In genomic region chr21:37475186-37475868, GRCh38 we compare ENCODE assay signal across 14 cellular contexts.
DNase-seq lines count a peak whose midpoint lies in the region; ATAC-seq, FAIRE-seq and TF ChIP-seq lines count a peak whose summit lies in the region.
"Had no signal": no experiment of that assay in that cellular context is flagged by ENCODE, and none has a peak within 500 bp of the region (broad histone marks: within the 10 kb centered on the region; RNA-seq: fewer than 3 reads in every experiment).

No MANE protein-coding gene starts in this region.

- peak overlapping the region; percentile 34 for H3K27ac Mint-ChIP-seq in T-helper 2 cell treated with Interferon-gamma antibody and Interleukin-4, amounts not matched to agents 5 μg/mL and 100 μg/mL, for 36 hours
- H3K27ac Mint-ChIP-seq in stimulated activated effector memory CD8-positive, alpha-beta T cell treated with anti-CD3 and anti-CD28 coated beads, Interleukin-12 subunit alpha, Interleukin-12 subunit beta, amount 100 ng/mL, for 72 hours = peak overlapping the region; percentile 18

- intact Hi-C loops in Right ventricle myocardium superior (cut with DNase I) = no loop called here
- intact Hi-C loops in esophagus muscularis mucosa (cut with DNase I) = no loop called here

- no peaks in the 10 kb centered on the region for H3K27me3 ChIP-seq in right atrium auricular region
- H3K27me3 ChIP-seq in esophagus muscularis mucosa = no peaks in the 10 kb centered on the region
- H3K27me3 ChIP-seq: Peyer's patch had no signal

- H3K9me3 ChIP-seq in right atrium auricular region (no peaks in the 10 kb centered on the region), esophagus muscularis mucosa (no peaks in the 10 kb centered on the region)
- H3K9me3 ChIP-seq: Peyer's patch had no signal

- TF ChIP-seq CTCF in right atrium auricular region (IDR thresholded peaks at IDR 0.05) (no peak), esophagus muscularis mucosa (IDR thresholded peaks at IDR 0.05) (no peak)

- no peak overlapping the region for H3K4me3 Mint-ChIP-seq in T-helper 2 cell treated with Interferon-gamma antibody and Interleukin-4, amounts not matched to agents 5 μg/mL and 100 μg/mL, for 36 hours
- H3K4me3 Mint-ChIP-seq in stimulated activated effector memory CD8-positive, alpha-beta T cell treated with anti-CD3 and anti-CD28 coated beads, Interleukin-12 subunit alpha, Interleukin-12 subunit beta, amount 100 ng/mL, for 72 hours = no peak overlapping the region
- H3K4me3 Mint-ChIP-seq: activated T-cell treated with anti-CD3 and anti-CD28 coated beads, Interleukin-2, amount 50 U/mL, for 4 hours; endodermal cell had no signal

- TF ChIP-seq EP300 in esophagus muscularis mucosa (IDR thresholded peaks at IDR 0.05) = no peak

- peak overlapping the region in 1 of 2 donors; percentile 61 for H3K27ac ChIP-seq in right atrium auricular region
- no peak overlapping the region for H3K27ac ChIP-seq in esophagus muscularis mucosa (replicated peaks in 1 of 4)
- H3K27ac ChIP-seq: Peyer's patch had no signal

- peaks cover 22% of the 10 kb centered on the region for H3K36me3 Mint-ChIP-seq in T-helper 2 cell treated with Interferon-gamma antibody and Interleukin-4, amounts not matched to agents 5 μg/mL and 100 μg/mL, for 36 hours (ENCODE audit: low read depth)
- peaks cover 47% of the 10 kb centered on the region for H3K36me3 Mint-ChIP-seq in stimulated activated effector memory CD8-positive, alpha-beta T cell treated with anti-CD3 and anti-CD28 coated beads, Interleukin-12 subunit alpha, Interleukin-12 subunit beta, amount 100 ng/mL, for 72 hours

- H3K4me1 ChIP-seq in right atrium auricular region = peaks cover 0 to 36% of the 10 kb centered on the region in 2 donors
- peaks cover 36 to 83% (median 72%) of the 10 kb centered on the region in 4 donors for H3K4me1 ChIP-seq in esophagus muscularis mucosa

- peaks cover 15% of the 10 kb centered on the region for H3K36me3 ChIP-seq in right atrium auricular region
- H3K36me3 ChIP-seq in esophagus muscularis mucosa = peaks cover 0 to under 1% (median 0%) of the 10 kb centered on the region in 4 donors
- H3K36me3 ChIP-seq: Peyer's patch had no signal

- H3K9me3 Mint-ChIP-seq in T-helper 2 cell treated with Interferon-gamma antibody and Interleukin-4, amounts not matched to agents 5 μg/mL and 100 μg/mL, for 36 hours = no peaks in the 10 kb centered on the region
- H3K9me3 Mint-ChIP-seq in stimulated activated effector memory CD8-positive, alpha-beta T cell treated with anti-CD3 and anti-CD28 coated beads, Interleukin-12 subunit alpha, Interleukin-12 subunit beta, amount 100 ng/mL, for 72 hours = no peaks in the 10 kb centered on the region
- H3K9me3 Mint-ChIP-seq: activated T-cell treated with anti-CD3 and anti-CD28 coated beads, Interleukin-2, amount 50 U/mL, for 4 hours had no signal

- H3K4me3 ChIP-seq in right atrium auricular region (no peak overlapping the region), esophagus muscularis mucosa (no peak overlapping the region)
- H3K4me3 ChIP-seq: Peyer's patch had no signal

- no peak for DNase-seq in Right ventricle myocardium superior
- no peak for DNase-seq in right atrium auricular region (ENCODE audit: low spot score)
- no peak for DNase-seq in T-helper 2 cell treated with Interferon-gamma antibody and Interleukin-4, amounts not matched to agents 5 μg/mL and 100 μg/mL, for 36 hours (ENCODE audit: low spot score)
- DNase-seq in stimulated activated effector memory CD8-positive, alpha-beta T cell treated with anti-CD3 and anti-CD28 coated beads, Interleukin-12 subunit alpha, Interleukin-12 subunit beta, amount 100 ng/mL, for 72 hours (ENCODE audit: low spot score in 2 of 2) = no peak
- no peak for DNase-seq in RCC 7860 (ENCODE audit: low spot score)
- DNase-seq in globus pallidus (ENCODE audit: low spot score) = no peak
- no peak for DNase-seq in esophagus muscularis mucosa (ENCODE audit: extremely low spot score)
- DNase-seq: activated T-cell treated with anti-CD3 and anti-CD28 coated beads, Interleukin-2, amount 50 U/mL, for 4 hours; DND-41; endodermal cell; NCI-H345; Peyer's patch; stimulated activated CD4-positive, alpha-beta T cell treated with anti-CD3 and anti-CD28 coated beads, Interleukin-1b, Interleukin-23, amount 100 ng/mL, for 48 hours had no signal

- peaks cover 24% of the 10 kb centered on the region for H3K4me1 Mint-ChIP-seq in T-helper 2 cell treated with Interferon-gamma antibody and Interleukin-4, amounts not matched to agents 5 μg/mL and 100 μg/mL, for 36 hours (ENCODE audit: low read depth)
- H3K4me1 Mint-ChIP-seq in stimulated activated effector memory CD8-positive, alpha-beta T cell treated with anti-CD3 and anti-CD28 coated beads, Interleukin-12 subunit alpha, Interleukin-12 subunit beta, amount 100 ng/mL, for 72 hours = peaks cover 53% of the 10 kb centered on the region

- FAIRE-seq in islet of Langerhans (lab: Jason Lieb, UNC) = peak; percentile 53
- no peak for FAIRE-seq in RCC 7860 (lab: Jason Lieb, UNC)

- H3K27me3 Mint-ChIP-seq in T-helper 2 cell treated with Interferon-gamma antibody and Interleukin-4, amounts not matched to agents 5 μg/mL and 100 μg/mL, for 36 hours (ENCODE audit: low read depth) = no peaks in the 10 kb centered on the region

- no peak for TF ChIP-seq POLR2A in esophagus muscularis mucosa (IDR thresholded peaks at IDR 0.05; ENCODE audit: low read depth)

- ATAC-seq in Right ventricle myocardium superior (ENCODE audit: poor library complexity) = peak; percentile 31
- ATAC-seq in stimulated activated effector memory CD8-positive, alpha-beta T cell treated with anti-CD3 and anti-CD28 coated beads, Interleukin-12 subunit alpha, Interleukin-12 subunit beta, amount 100 ng/mL, for 72 hours = peak; percentile 76
- ATAC-seq: activated T-cell treated with anti-CD3 and anti-CD28 coated beads, Interleukin-2, amount 50 U/mL, for 4 hours had no signal
